Comparison of ENCODE assay signal across 19 cellular contexts in the genomic region with DNA sequence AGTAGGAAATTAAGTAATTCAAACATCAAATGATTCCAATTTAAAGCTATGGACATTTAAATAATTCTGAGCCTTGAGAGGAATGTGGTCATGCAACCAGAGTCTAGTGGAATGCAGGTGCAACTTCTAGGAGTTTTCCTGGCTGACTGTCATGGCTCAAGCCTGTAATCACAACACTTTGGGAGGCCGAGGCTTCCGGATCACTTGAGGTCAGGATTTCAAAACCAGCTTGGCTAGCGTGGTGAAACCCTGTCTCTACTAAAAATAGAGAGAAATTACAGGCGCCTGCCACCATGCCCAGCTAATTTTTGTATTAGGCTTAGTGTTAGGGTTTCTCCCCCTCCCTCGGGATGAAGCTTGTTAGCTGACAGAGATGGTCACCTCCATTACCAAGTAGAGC. TPM values are rescaled to one million over a fixed set of nuclear protein-coding genes. Genes with fewer than 3 reads are reported as not detected.
A peak's percentile ranks its signal among the peaks of the same experiment; 100 is the strongest.
DNase-seq lines count a peak whose midpoint lies in the region; ATAC-seq and TF ChIP-seq lines count a peak whose summit lies in the region.
"Had no signal": no experiment of that assay in that cellular context is flagged by ENCODE, and none has a peak within 500 bp of the region (broad histone marks: within the 10 kb centered on the region; RNA-seq: fewer than 3 reads in every experiment).

No MANE protein-coding gene starts in this region.

- H3K27me3 Mint-ChIP-seq in CD4-positive, alpha-beta T cell = no peaks in the 10 kb centered on the region
- peaks cover 5% of the 10 kb centered on the region for H3K27me3 Mint-ChIP-seq in neural progenitor cell (ENCODE audit: insufficient read depth, low read depth)
- H3K27me3 Mint-ChIP-seq: activated T-cell treated with anti-CD3 and anti-CD28 coated beads, Interleukin-2, amount 50 U/mL, for 24 hours had no signal

- H3K4me3 Mint-ChIP-seq in CD4-positive, alpha-beta T cell = peak overlapping the region; percentile 54
- H3K4me3 Mint-ChIP-seq in neural progenitor cell = peak overlapping the region; percentile 77

- no peak for DNase-seq in CD4-positive, alpha-beta T cell
- peak; percentile 85 for DNase-seq in MV-4-11 (lab: John Stamatoyannopoulos, UW)
- DNase-seq in heart left ventricle = peak in 4 of 5 donors; percentile 42 to 65 (median 48)
- DNase-seq in neural progenitor cell (ENCODE audit: low spot score) = no peak
- no peak for DNase-seq in NCI-H526 treated with DMSO at 0.1 percent for 48 hours (lab: John Stamatoyannopoulos, UW)
- DNase-seq in activated CD4-positive, alpha-beta T cell treated with anti-CD3 and anti-CD28 coated beads for 48 hours = no peak
- DNase-seq in mesenteric fat pad (ENCODE audit: low spot score) = no peak
- DNase-seq: activated CD4-positive, alpha-beta T cell treated with anti-CD3 and anti-CD28 coated beads for 1 hour; activated T-cell treated with anti-CD3 and anti-CD28 coated beads, Interleukin-2, amount 50 U/mL, for 24 hours; anterior cingulate cortex; EL; midbrain; NCI-H1092; NCI-H226; PC-9 had no signal

- 40 to 67% (median 59%) methylated on average over 5 of the region's 5 CpGs for WGBS in heart left ventricle, 4 donors

- no peak for ATAC-seq in CD4-positive, alpha-beta T cell (ENCODE audit: poor library complexity)
- peak; percentile 30 to 63 (median 48) for ATAC-seq in heart left ventricle
- no peak for ATAC-seq in GM19467 (IDR thresholded peaks at IDR 0.05; ENCODE audit: unreplicated experiment)

- TF ChIP-seq CTCF in CD4-positive, alpha-beta T cell (IDR thresholded peaks at IDR 0.05) = no peak
- TF ChIP-seq CTCF in heart left ventricle (IDR thresholded peaks at IDR 0.05) (no peak), neural progenitor cell (IDR thresholded peaks at IDR 0.05) (no peak)

- no peaks in the 10 kb centered on the region for H3K9me3 ChIP-seq in CD4-positive, alpha-beta T cell (ENCODE audit: control insufficient read depth, low read length)
- no peaks in the 10 kb centered on the region for H3K9me3 ChIP-seq in heart left ventricle
- no peaks in the 10 kb centered on the region for H3K9me3 ChIP-seq in neural progenitor cell (ENCODE audit: low read depth)

- POLR2A ChIA-PET in CD4-positive, alpha-beta T cell (lab: Charles Lee) = no interaction called here

- H3K4me3 ChIP-seq in heart left ventricle = no peak overlapping the region
- no peak overlapping the region for H3K4me3 ChIP-seq in neural progenitor cell
- H3K4me3 ChIP-seq: BLaER1, PC-9, upper lobe of left lung had no signal

- H3F3A ChIP-seq in neural progenitor cell (ENCODE audit: low read depth) = peaks cover 28% of the 10 kb centered on the region

- intact Hi-C loops in CD4-positive, alpha-beta T cell (cut with DNase I, micrococcal nuclease) = loop anchor here in 1 of 2 experiments (10.0 kb wide), 1 partner anchor 269 kb away; a partner anchor contains a TSS
- intact Hi-C loops in heart left ventricle (cut with DNase I) = no loop called here

- no peak overlapping the region for H3K27ac Mint-ChIP-seq in CD4-positive, alpha-beta T cell
- no peak overlapping the region for H3K27ac Mint-ChIP-seq in neural progenitor cell
- H3K27ac Mint-ChIP-seq: activated T-cell treated with anti-CD3 and anti-CD28 coated beads, Interleukin-2, amount 50 U/mL, for 24 hours; progenitor cell of endocrine pancreas had no signal

- H3K9ac ChIP-seq in neural progenitor cell = no peak overlapping the region
- H3K9ac ChIP-seq: BLaER1 had no signal

- CTCF ChIA-PET in CD4-positive, alpha-beta T cell (lab: Charles Lee) = interaction anchor here (0.7 kb wide), 1 partner anchor 356 kb away, joined by 3 read pairs; no protein-coding TSS in a partner anchor

- H3K36me3 ChIP-seq in heart left ventricle (peaks cover 0 to 16% (median 7%) of the 10 kb centered on the region in 9 donors), neural progenitor cell (no peaks in the 10 kb centered on the region)

- H3K4me1 ChIP-seq in heart left ventricle (peaks cover 0 to 36% (median 15%) of the 10 kb centered on the region in 12 donors), neural progenitor cell (peaks cover 3% of the 10 kb centered on the region)

- H3K27me3 ChIP-seq in CD4-positive, alpha-beta T cell (ENCODE audit: control insufficient read depth, insufficient read depth, low read length) = no peaks in the 10 kb centered on the region
- H3K27me3 ChIP-seq in heart left ventricle = no peaks in the 10 kb centered on the region
- peaks cover 16% of the 10 kb centered on the region for H3K27me3 ChIP-seq in neural progenitor cell
- H3K27me3 ChIP-seq: BLaER1, upper lobe of left lung had no signal

- peaks cover 19% of the 10 kb centered on the region for H4K20me1 ChIP-seq in neural progenitor cell (ENCODE audit: low read depth)

- H3K36me3 Mint-ChIP-seq in CD4-positive, alpha-beta T cell (ENCODE audit: low read depth) = peaks cover 52% of the 10 kb centered on the region
- H3K36me3 Mint-ChIP-seq in neural progenitor cell = peaks cover 26% of the 10 kb centered on the region

- H3K4me1 Mint-ChIP-seq in CD4-positive, alpha-beta T cell (ENCODE audit: low read depth) = peaks cover 27% of the 10 kb centered on the region
- H3K4me1 Mint-ChIP-seq in neural progenitor cell = no peaks in the 10 kb centered on the region

- H3K9me3 Mint-ChIP-seq in CD4-positive, alpha-beta T cell = no peaks in the 10 kb centered on the region
- H3K9me3 Mint-ChIP-seq in neural progenitor cell = peaks cover 35% of the 10 kb centered on the region

- no peak for TF ChIP-seq POLR2A in heart left ventricle (IDR thresholded peaks at IDR 0.05)

- H3K4me2 ChIP-seq in neural progenitor cell = no peak overlapping the region
- H3K4me2 ChIP-seq: PC-9 had no signal

- H3K27ac ChIP-seq in CD4-positive, alpha-beta T cell (ENCODE audit: low read depth, low read length) = no peak overlapping the region
- H3K27ac ChIP-seq in heart left ventricle (peak overlapping the region in 8 of 12 donors; percentile 1 to 70 (median 28)), neural progenitor cell (no peak overlapping the region)
- H3K27ac ChIP-seq: BLaER1, PC-9 had no signal

- no peak overlapping the region for H2AFZ ChIP-seq in neural progenitor cell (replicated peaks)
- H2AFZ ChIP-seq: PC-9 had no signal

- peaks cover 7% of the 10 kb centered on the region for H3K79me2 ChIP-seq in neural progenitor cell (ENCODE audit: low read depth)

RNA-seq across cellular contexts. Expression of a gene that starts 6.4 kb away (rescaled TPM):
- total RNA-seq in CD4-positive, alpha-beta T cell = 10 to 100 TPM; 13.4 to 15.3 TPM
- total RNA-seq in heart left ventricle (10 to 100 TPM; 16.6 to 46.1 (median 28.9) TPM), neural progenitor cell (ENCODE audit: low replicate concordance) (13.5 and 18.9 TPM in 2 replicates), mesenteric fat pad (15.5 TPM)
- 10 to 100 TPM in 1 of 2 donors, 1 to 10 TPM in 1; 8.3 to 11.7 TPM for polyA plus RNA-seq in heart left ventricle

RNA-seq across cellular contexts. Expression of a gene that starts 36.2 kb away (rescaled TPM):
- 1 to 10 TPM; 7.9 to 8.2 TPM for total RNA-seq in CD4-positive, alpha-beta T cell
- total RNA-seq in heart left ventricle (10 to 100 TPM in 8 of 9 donors, 1 to 10 TPM in 1; 8.3 to 26.6 (median 15.6) TPM), neural progenitor cell (ENCODE audit: low replicate concordance) (12.9 and 16.2 TPM in 2 replicates), mesenteric fat pad (11.2 TPM)
- 10 to 100 TPM in 1 of 2 donors, 1 to 10 TPM in 1; 8.6 to 16.0 TPM for polyA plus RNA-seq in heart left ventricle

Comparison
In these comparisons a context has a peak if more than half of its experiments do, and no peak if none do; other contexts are left out.
1. ATAC-seq: peak in heart left ventricle (4 of 4); none in CD4-positive, alpha-beta T cell (single experiment) and GM19467 (single experiment).
2. DNase-seq: peak in MV-4-11 (single experiment) and heart left ventricle (4 of 5); none in CD4-positive, alpha-beta T cell (0 of 10), neural progenitor cell (single experiment), NCI-H526 treated with DMSO at 0.1 percent for 48 hours (single experiment), activated CD4-positive, alpha-beta T cell treated with anti-CD3 and anti-CD28 coated beads for 48 hours (single experiment) and mesenteric fat pad (single experiment).
3. H3K27ac ChIP-seq: peak in heart left ventricle (8 of 12); none in CD4-positive, alpha-beta T cell (single experiment) and neural progenitor cell (single experiment).